ENCODE assay signal across 10 cellular contexts in the genomic region with DNA sequence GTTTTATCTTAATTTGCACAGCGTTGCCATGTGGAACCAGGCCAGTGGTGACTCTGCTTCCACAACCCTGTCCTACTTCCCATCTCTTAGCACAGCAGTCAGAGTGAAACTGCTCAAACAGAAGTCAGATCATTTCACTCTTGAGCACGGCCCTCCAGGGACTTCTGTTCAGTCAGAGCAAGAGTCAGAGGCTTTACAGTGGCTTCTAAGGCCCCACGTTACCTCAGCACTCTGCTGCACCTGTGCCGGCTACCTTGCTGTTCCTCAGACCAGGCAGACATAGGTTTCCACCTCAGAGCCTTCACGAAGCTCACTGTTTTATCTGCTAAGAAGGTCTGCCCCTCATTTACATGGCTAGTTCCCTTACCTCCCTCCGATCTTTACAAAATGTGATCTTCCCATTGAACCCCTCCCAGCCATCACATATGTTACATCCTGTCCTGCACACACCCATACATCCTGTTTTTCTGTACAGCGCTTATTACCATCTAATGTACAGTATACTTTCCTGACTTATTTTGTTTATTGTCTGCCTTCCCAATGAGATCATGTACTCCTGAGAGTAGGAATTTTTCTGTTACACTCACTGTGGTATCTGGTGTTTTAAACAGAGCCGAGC. TPM values are rescaled to one million over a fixed set of nuclear protein-coding genes. Genes with fewer than 3 reads are reported as not detected.
A peak's percentile ranks its signal among the peaks of the same experiment; 100 is the strongest.
DNase-seq lines count a peak whose midpoint lies in the region; ATAC-seq lines count a peak whose summit lies in the region.
"Had no signal": no experiment of that assay in that cellular context is flagged by ENCODE, and none has a peak within 500 bp of the region (broad histone marks: within the 10 kb centered on the region; RNA-seq: fewer than 3 reads in every experiment).

No MANE protein-coding gene starts in this region.

- intact Hi-C loops in naive thymus-derived CD4-positive, alpha-beta T cell (cut with micrococcal nuclease) = loop anchor here (1.0 to 2.0 kb wide), 2 partner anchors 42 to 63 kb away; a partner anchor contains a TSS

- POLR2A ChIA-PET in naive thymus-derived CD4-positive, alpha-beta T cell (lab: Charles Lee) = interaction anchor here (0.9 to 2.6 kb wide), 11 partner anchors 10 to 114 kb away, joined by 3 to 15 read pairs (median 4); a partner anchor contains a TSS

- no peaks in the 10 kb centered on the region for H3K9me3 ChIP-seq in naive thymus-derived CD4-positive, alpha-beta T cell (ENCODE audit: control insufficient read depth in 2 of 3, low read length in 3 of 3)
- no peaks in the 10 kb centered on the region for H3K9me3 ChIP-seq in HAP-1

- H3K36me3 ChIP-seq in naive thymus-derived CD4-positive, alpha-beta T cell (ENCODE audit: control insufficient read depth in 2 of 3, insufficient read depth in 3 of 3, low read length in 3 of 3) = peaks cover 0 to 41% (median 9%) of the 10 kb centered on the region in 3 experiments
- peaks cover 54% of the 10 kb centered on the region for H3K36me3 ChIP-seq in HAP-1 (replicated peaks)

- CTCF ChIA-PET in naive thymus-derived CD4-positive, alpha-beta T cell (lab: Charles Lee) = interaction anchor here (0.8 to 1.0 kb wide), 2 partner anchors 36 to 367 kb away, joined by 3 to 5 read pairs; no protein-coding TSS in a partner anchor

- DNase-seq in T-helper 2 cell (peak in 3 of 5 experiments; percentile 2 to 89 (median 17)), middle frontal gyrus (ENCODE audit: extremely low spot score, low spot score) (no peak), HAP-1 (ENCODE audit: low spot score in 2 of 2) (no peak), T1000 (lab: John Stamatoyannopoulos, UW) (no peak), NCI-H524 (lab: John Stamatoyannopoulos, UW) (no peak)
- DNase-seq in naive thymus-derived CD4-positive, alpha-beta T cell = peak in 7 of 9 donors; percentile 32 to 54 (median 45)
- DNase-seq: IMR-90 had no signal

- H3K27ac Mint-ChIP-seq in naive thymus-derived CD4-positive, alpha-beta T cell = peak overlapping the region; percentile 80 to 97 (median 89)

- H3K4me3 Mint-ChIP-seq in naive thymus-derived CD4-positive, alpha-beta T cell = peak overlapping the region; percentile 56 to 78 (median 64)

- ATAC-seq in GM18870 (IDR thresholded peaks at IDR 0.05; ENCODE audit: unreplicated experiment) (peak; percentile 99), HG02610 (IDR thresholded peaks at IDR 0.05; ENCODE audit: unreplicated experiment) (peak; percentile 99)
- ATAC-seq in naive thymus-derived CD4-positive, alpha-beta T cell = peak; percentile 82

- H3K36me3 Mint-ChIP-seq in naive thymus-derived CD4-positive, alpha-beta T cell = peaks cover 9 to 65% (median 47%) of the 10 kb centered on the region in 5 donors

- no peaks in the 10 kb centered on the region for H3K27me3 ChIP-seq in naive thymus-derived CD4-positive, alpha-beta T cell (ENCODE audit: control insufficient read depth in 2 of 2, insufficient read depth in 2 of 2, low read length in 2 of 2)
- H3K27me3 ChIP-seq in HAP-1 (ENCODE audit: low read depth) = no peaks in the 10 kb centered on the region

- peak overlapping the region; percentile 54 for H3K27ac ChIP-seq in naive thymus-derived CD4-positive, alpha-beta T cell (ENCODE audit: low read depth, low read length)
- H3K27ac ChIP-seq: parathyroid adenoma had no signal

- in situ Hi-C loops in HAP-1 (cut with MboI; ENCODE audit: low sequenced_read_pairs) = no loop called here

- H3K4me1 ChIP-seq in naive thymus-derived CD4-positive, alpha-beta T cell (ENCODE audit: control insufficient read depth in 2 of 2, insufficient read depth in 2 of 2, low read length in 2 of 2) = peaks cover 16 to 25% of the 10 kb centered on the region in 2 donors
- H3K4me1 ChIP-seq in HAP-1 = no peaks in the 10 kb centered on the region
- H3K4me1 ChIP-seq: parathyroid adenoma had no signal

- H3K9me3 Mint-ChIP-seq in naive thymus-derived CD4-positive, alpha-beta T cell = no peaks in the 10 kb centered on the region

- H3K4me1 Mint-ChIP-seq in naive thymus-derived CD4-positive, alpha-beta T cell = peaks cover 29 to 62% (median 53%) of the 10 kb centered on the region in 7 donors

- H3K27me3 Mint-ChIP-seq in naive thymus-derived CD4-positive, alpha-beta T cell = no peaks in the 10 kb centered on the region

- H3K4me3 ChIP-seq in naive thymus-derived CD4-positive, alpha-beta T cell (ENCODE audit: low read length) = peak overlapping the region; percentile 7
- H3K4me3 ChIP-seq in HAP-1 = no peak overlapping the region

RNA-seq across cellular contexts. Expression of a gene that starts 41.6 kb away (rescaled TPM):
- 10 to 100 TPM; 38.0 to 76.3 (median 53.1) TPM for total RNA-seq in naive thymus-derived CD4-positive, alpha-beta T cell
- 10 to 100 TPM; 56.5 to 81.9 TPM for polyA plus RNA-seq in naive thymus-derived CD4-positive, alpha-beta T cell

Comparison
In these comparisons a context has a peak if more than half of its experiments do, and no peak if none do; other contexts are left out.
1. DNase-seq: peak in T-helper 2 cell (3 of 5) and naive thymus-derived CD4-positive, alpha-beta T cell (7 of 9); none in middle frontal gyrus (single experiment), HAP-1 (0 of 2), T1000 (single experiment) and NCI-H524 (0 of 2).
2. Peak in every context shown above with its lines, with median percentiles within 50 percentile points of each other: ATAC-seq.